1 cellular context compared by ENCODE assay signal in genomic region chr11:66531841-66532240, GRCh38.
TF ChIP-seq lines count a peak whose summit lies in the region.

No MANE protein-coding gene starts in this region.

TF ChIP-seq in K562, 482 proteins besides CTCF, POLR2A, EP300 and RAD21:
- TF ChIP-seq ZNF133 (CRISPR knock-in tag; IDR thresholded peaks at IDR 0.05) (no peak), POLR2G (IDR thresholded peaks at IDR 0.05; ENCODE audit: low read depth, low read length) (peak; percentile 36; the same call in 1 of the 2 replicates), WHSC1 (IDR thresholded peaks at IDR 0.05; ENCODE audit: low read length) (no peak)
